In genomic region chr11:71934213-71934612, GRCh38 we compare ENCODE assay signal across 17 cellular contexts. TPM values are rescaled to one million over a fixed set of nuclear protein-coding genes. Genes with fewer than 3 reads are reported as not detected.
DNase-seq lines count a peak whose midpoint lies in the region; ATAC-seq, FAIRE-seq and TF ChIP-seq lines count a peak whose summit lies in the region.
"Had no signal": no experiment of that assay in that cellular context is flagged by ENCODE, and none has a peak within 500 bp of the region (broad histone marks: within the 10 kb centered on the region; RNA-seq: fewer than 3 reads in every experiment).

No MANE protein-coding gene starts in this region.

- H3K4me3 ChIP-seq in endothelial cell of umbilical vein (replicated peaks in 1 of 3; ENCODE audit: insufficient read depth in 1 of 3, low read depth in 1 of 3, low read length in 3 of 3), result no peak overlapping the region
- H3K4me3 ChIP-seq: skin epidermis had no signal

- dilution Hi-C loops in endothelial cell of umbilical vein (cut with MboI; ENCODE audit: extremely low pct_ligation_motif_present, low sequenced_read_pairs), result no loop called here

- H3K4me1 Mint-ChIP-seq in activated naive CD4-positive, alpha-beta T cell treated with anti-CD3 and anti-CD28 coated beads for 36 hours (ENCODE audit: low read depth), result peaks cover 55% of the 10 kb centered on the region
- H3K4me1 Mint-ChIP-seq in stimulated activated naive CD8-positive, alpha-beta T cell treated with anti-CD3 and anti-CD28 coated beads, Interleukin-15, amount 100 ng/mL, for 72 hours, result peaks cover 45% of the 10 kb centered on the region

- no peak overlapping the region for H3K4me3 Mint-ChIP-seq in activated naive CD4-positive, alpha-beta T cell treated with anti-CD3 and anti-CD28 coated beads for 36 hours
- H3K4me3 Mint-ChIP-seq in stimulated activated naive CD8-positive, alpha-beta T cell treated with anti-CD3 and anti-CD28 coated beads, Interleukin-15, amount 100 ng/mL, for 72 hours, result peak overlapping the region in 1 of 2 donors; percentile 16
- H3K4me3 Mint-ChIP-seq: activated naive CD4-positive, alpha-beta T cell treated with anti-CD3 and anti-CD28 coated beads, Interleukin-2, amount 50 U/mL, for 24 hours had no signal

- H3K27ac Mint-ChIP-seq in activated naive CD4-positive, alpha-beta T cell treated with anti-CD3 and anti-CD28 coated beads for 36 hours, result no peak overlapping the region
- peak overlapping the region in 1 of 2 donors; percentile 50 for H3K27ac Mint-ChIP-seq in stimulated activated naive CD8-positive, alpha-beta T cell treated with anti-CD3 and anti-CD28 coated beads, Interleukin-15, amount 100 ng/mL, for 72 hours
- H3K27ac Mint-ChIP-seq: activated naive CD4-positive, alpha-beta T cell treated with anti-CD3 and anti-CD28 coated beads, Interleukin-2, amount 50 U/mL, for 24 hours had no signal

- H4K20me1 ChIP-seq in endothelial cell of umbilical vein (replicated peaks; ENCODE audit: control insufficient read depth, extremely low read depth, insufficient read depth, low read length), result no peaks in the 10 kb centered on the region

- intact Hi-C loops in activated naive CD4-positive, alpha-beta T cell treated with anti-CD3 and anti-CD28 coated beads for 36 hours (cut with micrococcal nuclease), result no loop called here
- intact Hi-C loops in endothelial cell of umbilical vein (cut with micrococcal nuclease), result no loop called here

- FAIRE-seq in endothelial cell of umbilical vein (lab: Jason Lieb, UNC), result no peak
- FAIRE-seq: bronchial epithelial cell, TTC549 had no signal

- ATAC-seq in stimulated activated naive CD8-positive, alpha-beta T cell treated with anti-CD3 and anti-CD28 coated beads, Interleukin-15, amount 100 ng/mL, for 72 hours, result peak; percentile 78
- ATAC-seq: foreskin keratinocyte had no signal

- H2AFZ ChIP-seq in endothelial cell of umbilical vein (ENCODE audit: low read depth, low read length), result no peak overlapping the region

- H3K9me3 Mint-ChIP-seq in activated naive CD4-positive, alpha-beta T cell treated with anti-CD3 and anti-CD28 coated beads for 36 hours, result no peaks in the 10 kb centered on the region
- H3K9me3 Mint-ChIP-seq in stimulated activated naive CD8-positive, alpha-beta T cell treated with anti-CD3 and anti-CD28 coated beads, Interleukin-15, amount 100 ng/mL, for 72 hours, result no peaks in the 10 kb centered on the region
- H3K9me3 Mint-ChIP-seq: activated naive CD4-positive, alpha-beta T cell treated with anti-CD3 and anti-CD28 coated beads, Interleukin-2, amount 50 U/mL, for 24 hours had no signal

- H3K4me2 ChIP-seq in endothelial cell of umbilical vein (ENCODE audit: insufficient read depth, low read length), result peak overlapping the region; percentile 75

- no TSS peak for BruUV-seq in endothelial cell of umbilical vein (replicated peaks; lab: Mats Ljungman, UMichigan)

- H3K36me3 ChIP-seq in endothelial cell of umbilical vein (ENCODE audit: control insufficient read depth in 2 of 2, extremely low read depth in 1 of 2, insufficient read depth in 2 of 2, low read length in 2 of 2), result peaks cover 0 to under 1% of the 10 kb centered on the region in 2 experiments

- DNase-seq in activated naive CD4-positive, alpha-beta T cell treated with anti-CD3 and anti-CD28 coated beads for 36 hours, result peak; percentile 19
- DNase-seq in activated naive CD4-positive, alpha-beta T cell treated with anti-CD3 and anti-CD28 coated beads, Interleukin-2, amount 50 U/mL, for 16 hours, result no peak
- DNase-seq in MV-4-11 (lab: John Stamatoyannopoulos, UW) (peak; percentile 13), endothelial cell of umbilical vein (ENCODE audit: low read depth, low spot score) (no peak), DMS114 treated with DMSO at 0.1 percent for 48 hours (lab: John Stamatoyannopoulos, UW; ENCODE audit: unreplicated experiment) (no peak), NCI-H446 treated with DMSO at 0.1 percent for 48 hours (lab: John Stamatoyannopoulos, UW) (no peak), globus pallidus (ENCODE audit: low spot score) (no peak)
- DNase-seq in stimulated activated naive CD8-positive, alpha-beta T cell treated with anti-CD3 and anti-CD28 coated beads, Interleukin-15, amount 100 ng/mL, for 72 hours, result no peak
- DNase-seq: foreskin keratinocyte, HCEC 1CT, mammary epithelial cell, NCI-H2171 had no signal

- no peaks in the 10 kb centered on the region for H3K27me3 ChIP-seq in endothelial cell of umbilical vein (ENCODE audit: control insufficient read depth in 2 of 2, insufficient read depth in 2 of 2, low read length in 2 of 2)
- H3K27me3 ChIP-seq: foreskin keratinocyte had no signal

- no peaks in the 10 kb centered on the region for H3K9me1 ChIP-seq in endothelial cell of umbilical vein (replicated peaks; ENCODE audit: control insufficient read depth, extremely low read depth, insufficient read depth, low read length)

- H3K9ac ChIP-seq in endothelial cell of umbilical vein (replicated peaks; ENCODE audit: extremely low read depth, insufficient read depth, low read length), result no peak overlapping the region

- peak overlapping the region; percentile 57 for H3K27ac ChIP-seq in endothelial cell of umbilical vein (ENCODE audit: insufficient read depth, low read depth, low read length)
- H3K27ac ChIP-seq: foreskin keratinocyte, HL-60, skin epidermis had no signal

- H3K36me3 Mint-ChIP-seq in activated naive CD4-positive, alpha-beta T cell treated with anti-CD3 and anti-CD28 coated beads for 36 hours (ENCODE audit: low read depth), result peaks cover 7% of the 10 kb centered on the region

- POLR2A ChIA-PET in endothelial cell of umbilical vein (lab: Charles Lee), result interaction anchor here (0.7 kb wide), 1 partner anchor 8 kb away, joined by 3 read pairs; no protein-coding TSS in a partner anchor

- no peaks in the 10 kb centered on the region for H3K9me3 ChIP-seq in endothelial cell of umbilical vein (replicated peaks; ENCODE audit: control insufficient read depth, insufficient read depth, low read length)

- peaks cover 77% of the 10 kb centered on the region for H3K79me2 ChIP-seq in endothelial cell of umbilical vein (ENCODE audit: control insufficient read depth, insufficient read depth, low read length)

- no peak for TF ChIP-seq POLR2A in endothelial cell of umbilical vein (IDR thresholded peaks at IDR 0.05; ENCODE audit: low read depth, low read length)

- no peaks in the 10 kb centered on the region for H3K27me3 Mint-ChIP-seq in activated naive CD4-positive, alpha-beta T cell treated with anti-CD3 and anti-CD28 coated beads for 36 hours (ENCODE audit: low read depth)
- H3K27me3 Mint-ChIP-seq in stimulated activated naive CD8-positive, alpha-beta T cell treated with anti-CD3 and anti-CD28 coated beads, Interleukin-15, amount 100 ng/mL, for 72 hours, result no peaks in the 10 kb centered on the region
- H3K27me3 Mint-ChIP-seq: activated naive CD4-positive, alpha-beta T cell treated with anti-CD3 and anti-CD28 coated beads, Interleukin-2, amount 50 U/mL, for 24 hours had no signal

- CTCF ChIA-PET in activated naive CD4-positive, alpha-beta T cell treated with anti-CD3 and anti-CD28 coated beads for 36 hours (lab: Charles Lee), result interaction anchor here (0.6 kb wide), 1 partner anchor 91 kb away, joined by 4 read pairs; no protein-coding TSS in a partner anchor
- CTCF ChIA-PET in endothelial cell of umbilical vein (lab: Charles Lee), result interaction anchor here (0.6 to 4.2 kb wide), 4 partner anchors 10 to 43 kb away, joined by 3 to 20 read pairs (median 8); no protein-coding TSS in a partner anchor

- no peak for TF ChIP-seq CTCF in endothelial cell of umbilical vein (IDR thresholded peaks at IDR 0.05; ENCODE audit: extremely low read depth in 1 of 2, insufficient read depth in 1 of 2, low read depth in 1 of 2, low read length in 2 of 2)

- H3K4me1 ChIP-seq in endothelial cell of umbilical vein (ENCODE audit: control insufficient read depth, extremely low read depth, insufficient read depth, low read length), result peaks cover 85% of the 10 kb centered on the region
- H3K4me1 ChIP-seq: foreskin keratinocyte had no signal

TF ChIP-seq in endothelial cell of umbilical vein, 7 proteins besides CTCF, POLR2A, EP300 and RAD21 (continues in another document):
- TF ChIP-seq FOS (IDR thresholded peaks at IDR 0.05; ENCODE audit: borderline replicate concordance, insufficient read depth, low read length), result no peak

RNA-seq across cellular contexts. Expression of gene RNF121, which starts 5.4 kb away (rescaled TPM):
- total RNA-seq in activated naive CD4-positive, alpha-beta T cell treated with anti-CD3 and anti-CD28 coated beads for 36 hours, result 10 to 100 TPM; 15.4 to 16.8 TPM
- total RNA-seq in endothelial cell of umbilical vein, result 61.4 and 61.7 TPM in 2 replicates
- 86.6 and 99.9 TPM in 2 replicates for polyA plus RNA-seq in endothelial cell of umbilical vein
- 74.3 and 92.8 TPM in 2 replicates for polyA plus RNA-seq in endothelial cell of umbilical vein (2011; cell fraction: cytosol; rRNA removed)
- polyA plus RNA-seq in endothelial cell of umbilical vein (2011; cell fraction: nucleus; rRNA removed), result 173 and 190 TPM in 2 replicates
- 136 and 160 TPM in 2 replicates for polyA plus RNA-seq in endothelial cell of umbilical vein (2012)
- polyA minus RNA-seq in endothelial cell of umbilical vein, result 202 and 205 TPM in 2 replicates
- 20.1 TPM for polyA minus RNA-seq in endothelial cell of umbilical vein (2011; cell fraction: cytosol; rRNA and poly(A)+ RNA removed)
- polyA minus RNA-seq in endothelial cell of umbilical vein (2011; cell fraction: nucleus; rRNA and poly(A)+ RNA removed), result 87.9 and 123 TPM in 2 replicates

RNA-seq across cellular contexts. Expression of gene XNDC1N, which starts 5.8 kb away (rescaled TPM):
- total RNA-seq in activated naive CD4-positive, alpha-beta T cell treated with anti-CD3 and anti-CD28 coated beads for 36 hours, result 10 to 100 TPM; 14.2 to 16.4 TPM
- total RNA-seq in endothelial cell of umbilical vein, result 8.9 and 9.0 TPM in 2 replicates
- 3.0 and 3.5 TPM in 2 replicates for polyA plus RNA-seq in endothelial cell of umbilical vein
- polyA plus RNA-seq in endothelial cell of umbilical vein (2011; cell fraction: cytosol; rRNA removed), result 3.7 and 4.2 TPM in 2 replicates
- polyA plus RNA-seq in endothelial cell of umbilical vein (2011; cell fraction: nucleus; rRNA removed), result 9.4 and 13.4 TPM in 2 replicates
- polyA plus RNA-seq in endothelial cell of umbilical vein (2012), result 3.5 and 4.3 TPM in 2 replicates
- polyA minus RNA-seq in endothelial cell of umbilical vein, result 9.9 and 11.6 TPM in 2 replicates
- 12.6 TPM for polyA minus RNA-seq in endothelial cell of umbilical vein (2011; cell fraction: cytosol; rRNA and poly(A)+ RNA removed)
- 22.2 and 23.2 TPM in 2 replicates for polyA minus RNA-seq in endothelial cell of umbilical vein (2011; cell fraction: nucleus; rRNA and poly(A)+ RNA removed)

RNA-seq across cellular contexts. Expression of gene DEFB131B, which starts 56.0 kb away (rescaled TPM):
- not detected for total RNA-seq in activated naive CD4-positive, alpha-beta T cell treated with anti-CD3 and anti-CD28 coated beads for 36 hours
- total RNA-seq in endothelial cell of umbilical vein, result not detected in 2 replicates
- not detected in 2 replicates for polyA plus RNA-seq in endothelial cell of umbilical vein
- not detected in 2 replicates for polyA plus RNA-seq in endothelial cell of umbilical vein (2011; cell fraction: cytosol; rRNA removed)
- not detected in 2 replicates for polyA plus RNA-seq in endothelial cell of umbilical vein (2011; cell fraction: nucleus; rRNA removed)
- not detected in 2 replicates for polyA plus RNA-seq in endothelial cell of umbilical vein (2012)
- polyA minus RNA-seq in endothelial cell of umbilical vein, result not detected in 2 replicates
- not detected for polyA minus RNA-seq in endothelial cell of umbilical vein (2011; cell fraction: cytosol; rRNA and poly(A)+ RNA removed)
- polyA minus RNA-seq in endothelial cell of umbilical vein (2011; cell fraction: nucleus; rRNA and poly(A)+ RNA removed), result not detected in 2 replicates
- total RNA-seq: bronchial epithelial cell, foreskin keratinocyte, mammary epithelial cell had no signal
- polyA plus RNA-seq: foreskin keratinocyte, mammary epithelial cell had no signal

Comparison
In these comparisons a context has a peak if more than half of its experiments do, and no peak if none do; other contexts are left out.
1. DNase-seq: peak in activated naive CD4-positive, alpha-beta T cell treated with anti-CD3 and anti-CD28 coated beads for 36 hours (single experiment) and MV-4-11 (single experiment); none in activated naive CD4-positive, alpha-beta T cell treated with anti-CD3 and anti-CD28 coated beads, Interleukin-2, amount 50 U/mL, for 16 hours (single experiment), endothelial cell of umbilical vein (single experiment), stimulated activated naive CD8-positive, alpha-beta T cell treated with anti-CD3 and anti-CD28 coated beads, Interleukin-15, amount 100 ng/mL, for 72 hours (0 of 2), DMS114 treated with DMSO at 0.1 percent for 48 hours (single experiment), NCI-H446 treated with DMSO at 0.1 percent for 48 hours (single experiment) and globus pallidus (single experiment).